ENCODE assay signal across 18 cellular contexts in the genomic region with DNA sequence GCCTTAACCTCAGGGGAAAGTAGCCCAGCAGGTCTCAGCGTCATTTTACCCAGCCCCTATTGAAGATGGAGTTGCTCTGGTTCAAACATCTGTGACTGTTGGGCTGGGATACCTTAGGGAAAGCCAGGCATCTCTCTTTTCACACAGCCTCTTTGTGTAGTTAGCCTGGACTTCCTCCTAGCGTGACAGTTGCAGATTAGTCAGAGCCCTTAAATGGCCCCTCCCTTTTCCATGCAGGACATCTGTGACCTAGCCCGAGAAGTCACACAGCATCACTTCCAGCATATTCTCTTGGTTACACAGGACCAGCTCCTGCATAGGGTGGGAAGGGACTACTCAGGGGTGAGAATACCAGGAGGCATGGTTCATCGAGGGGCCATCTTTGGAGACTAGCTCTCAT.
DNase-seq lines count a peak whose midpoint lies in the region; ATAC-seq and TF ChIP-seq lines count a peak whose summit lies in the region.
"Had no signal": no experiment of that assay in that cellular context is flagged by ENCODE, and none has a peak within 500 bp of the region (broad histone marks: within the 10 kb centered on the region; RNA-seq: fewer than 3 reads in every experiment).

No MANE protein-coding gene starts in this region.

- H3K9ac ChIP-seq in H9 (ENCODE audit: extremely low read depth, insufficient read length, low read length): no peak overlapping the region

- peaks cover 18% of the 10 kb centered on the region for H3K27me3 Mint-ChIP-seq in H9 (ENCODE audit: low read depth)

- no CpG with 5 or more reads among the region's 4 CpGs for WGBS in H9 (ENCODE audit: extremely low coverage, insufficient read length, low lambda C conversion rate)

- H3K23ac ChIP-seq in H9 (ENCODE audit: insufficient read length, low read depth, low read length): no peak overlapping the region

- no peak overlapping the region for H3K56ac ChIP-seq in H9 (ENCODE audit: insufficient read length, low read depth, low read length)

- no peaks in the 10 kb centered on the region for H3K4me1 ChIP-seq in H9 (ENCODE audit: insufficient read depth, low read length)

- no peaks in the 10 kb centered on the region for H3K9me3 ChIP-seq in H9 (ENCODE audit: control insufficient read depth, low read depth, low read length)

- no peak overlapping the region for H4K8ac ChIP-seq in H9 (replicated peaks; ENCODE audit: insufficient read length, low read depth, low read length)

- no peak overlapping the region for H2AK5ac ChIP-seq in H9 (ENCODE audit: insufficient read length, low read length)

- H3K4me3 Mint-ChIP-seq in H9: no peak overlapping the region
- H3K4me3 Mint-ChIP-seq: GM23338 had no signal

- ATAC-seq in HG03457 (IDR thresholded peaks at IDR 0.05; ENCODE audit: unreplicated experiment) (no peak), HG02759 (IDR thresholded peaks at IDR 0.05; ENCODE audit: unreplicated experiment) (no peak)
- ATAC-seq: GM23338, HepG2, Panc1 had no signal

- no peak overlapping the region for H2AFZ ChIP-seq in H9 (ENCODE audit: low read length)
- H2AFZ ChIP-seq: GM23338 had no signal

- H3K27me3 ChIP-seq in H9 (ENCODE audit: insufficient read depth, low read length): no peaks in the 10 kb centered on the region

- H2BK5ac ChIP-seq in H9 (ENCODE audit: insufficient read length, low read length): no peak overlapping the region

- H2BK120ac ChIP-seq in H9 (ENCODE audit: low read depth, low read length, poor library complexity, severe bottlenecking): peak overlapping the region; percentile 38

- H2BK20ac ChIP-seq in H9 (ENCODE audit: low read depth, low read length, poor library complexity, severe bottlenecking): no peak overlapping the region

- no peaks in the 10 kb centered on the region for H4K20me1 ChIP-seq in H9 (ENCODE audit: control insufficient read depth, insufficient read depth, insufficient read length)

- peak overlapping the region in 1 of 3 experiments; percentile 32; a peak in 2 of 7 replicates for H3K27ac Mint-ChIP-seq in H9
- H3K27ac Mint-ChIP-seq: GM23338 had no signal

- no peak for TF ChIP-seq CTCF in H9 (conservative IDR thresholded peaks at IDR 0.05)

- DNase-seq in H9: no peak
- peak; percentile 84 for DNase-seq in SK-N-DZ (ENCODE audit: low spot score)
- peak; percentile 9 for DNase-seq in left kidney (ENCODE audit: low read depth, low spot score)
- no peak for DNase-seq in SIG-M5 treated with dmso at 0.1 percent for 504 hours (lab: John Stamatoyannopoulos, UW; ENCODE audit: unreplicated experiment)
- DNase-seq in NCI-H2227 (lab: John Stamatoyannopoulos, UW; ENCODE audit: unreplicated experiment): no peak
- DNase-seq: C1 segment of cervical spinal cord, DMS 273 treated with DMSO at 0.1 percent for 48 hours, GF-D8, KBM-7, NCI-H187, NCI-H526, T-helper 1 cell had no signal

- no peaks in the 10 kb centered on the region for H3K79me1 ChIP-seq in H9 (ENCODE audit: insufficient read depth, low read depth, low read length, poor library complexity, severe bottlenecking)

- H3T11ph ChIP-seq in H9 (ENCODE audit: low read length): no peak overlapping the region

- no peaks in the 10 kb centered on the region for H3K23me2 ChIP-seq in H9 (ENCODE audit: insufficient read length, low read depth, low read length, poor library complexity, severe bottlenecking)

- no peaks in the 10 kb centered on the region for H3K36me3 Mint-ChIP-seq in H9 (ENCODE audit: insufficient read depth in 1 of 3, low read depth in 3 of 3)

- H3K18ac ChIP-seq in H9 (ENCODE audit: insufficient read length, low read depth, low read length): no peak overlapping the region

- peaks cover 0 to 6% of the 10 kb centered on the region in 2 experiments; a peak in 3 of 4 replicates for H3K4me1 Mint-ChIP-seq in H9
- H3K4me1 Mint-ChIP-seq: GM23338 had no signal

- no peak overlapping the region for H3K27ac ChIP-seq in H9 (ENCODE audit: insufficient read length, low read depth, low read length)
- H3K27ac ChIP-seq: SK-N-MC had no signal

- no peak overlapping the region for H3K14ac ChIP-seq in H9 (ENCODE audit: insufficient read depth, low read length)

- no peak overlapping the region for H3K4ac ChIP-seq in H9 (ENCODE audit: low read depth, low read length)

- no peaks in the 10 kb centered on the region for H3K79me2 ChIP-seq in H9 (ENCODE audit: insufficient read depth, low read length)

- no peak overlapping the region for H4K91ac ChIP-seq in H9 (ENCODE audit: insufficient read length, low read depth, low read length)

- no peak overlapping the region for H3K4me2 ChIP-seq in H9 (ENCODE audit: insufficient read depth, insufficient read length, low read length)
- H3K4me2 ChIP-seq: GM23338 had no signal

- no peak overlapping the region for H2BK15ac ChIP-seq in H9 (ENCODE audit: low read depth, low read length)

- no peaks in the 10 kb centered on the region for H3K9me3 Mint-ChIP-seq in H9

- no peak overlapping the region for H2BK12ac ChIP-seq in H9 (ENCODE audit: insufficient read length, low read depth, low read length)

- no peak overlapping the region for H4K5ac ChIP-seq in H9 (ENCODE audit: insufficient read length, low read depth, low read length)

Comparison
In these comparisons a context has a peak if more than half of its experiments do, and no peak if none do; other contexts are left out.
1. DNase-seq: peak in SK-N-DZ (single experiment) and left kidney (single experiment); none in H9 (single experiment), SIG-M5 treated with dmso at 0.1 percent for 504 hours (single experiment) and NCI-H2227 (single experiment).